19 cellular contexts compared by ENCODE assay signal in genomic region chrX:2679534-2680485, GRCh38. TPM values are rescaled to one million over a fixed set of nuclear protein-coding genes. Genes with fewer than 3 reads are reported as not detected.
DNase-seq lines count a peak whose midpoint lies in the region; ATAC-seq, FAIRE-seq and TF ChIP-seq lines count a peak whose summit lies in the region.
"Had no signal": no experiment of that assay in that cellular context is flagged by ENCODE, and none has a peak within 500 bp of the region (broad histone marks: within the 10 kb centered on the region; RNA-seq: fewer than 3 reads in every experiment).

No MANE protein-coding gene starts in this region.

- WGBS in smooth muscle cell (ENCODE audit: low lambda C conversion rate), result 30% methylated on average over 9 of the region's 9 CpGs

- no peak for ATAC-seq in HG02981 (IDR thresholded peaks at IDR 0.05; ENCODE audit: unreplicated experiment)
- ATAC-seq in stimulated activated naive CD8-positive, alpha-beta T cell treated with anti-CD3 and anti-CD28 coated beads, Interleukin-15, amount 100 ng/mL, for 72 hours, result no peak
- ATAC-seq: activated T-cell treated with anti-CD3 and anti-CD28 coated beads, Interleukin-2, amount 50 U/mL, for 72 hours had no signal

- H3K4me1 Mint-ChIP-seq in stimulated activated naive CD8-positive, alpha-beta T cell treated with anti-CD3 and anti-CD28 coated beads, Interleukin-15, amount 100 ng/mL, for 72 hours, result no peaks in the 10 kb centered on the region

- peaks cover 24% of the 10 kb centered on the region for H3F3A ChIP-seq in smooth muscle cell (ENCODE audit: low read depth)

- TF ChIP-seq CTCF in bronchial epithelial cell (IDR thresholded peaks at IDR 0.05; ENCODE audit: insufficient read depth, low read length, severe bottlenecking) (no peak), smooth muscle cell (IDR thresholded peaks at IDR 0.05; ENCODE audit: borderline replicate concordance, insufficient read depth, poor library complexity, severe bottlenecking) (no peak)

- no peak for FAIRE-seq in bronchial epithelial cell (lab: Jason Lieb, UNC)

- H3K27me3 ChIP-seq in MG63, result no peaks in the 10 kb centered on the region
- no peaks in the 10 kb centered on the region for H3K27me3 ChIP-seq in bronchial epithelial cell (ENCODE audit: control insufficient read depth, insufficient read depth, low read length)
- no peaks in the 10 kb centered on the region for H3K27me3 ChIP-seq in smooth muscle cell (ENCODE audit: low read depth)
- no peaks in the 10 kb centered on the region for H3K27me3 ChIP-seq in effector memory CD4-positive, alpha-beta T cell (replicated peaks; ENCODE audit: control insufficient read depth, insufficient read depth, low read length, poor library complexity, severe bottlenecking)
- H3K27me3 ChIP-seq: BLaER1, heart right ventricle, suprapubic skin had no signal

- H3K9me3 ChIP-seq in MG63, result peaks cover 5% of the 10 kb centered on the region; the same call in 1 of the 2 replicates
- no peaks in the 10 kb centered on the region for H3K9me3 ChIP-seq in smooth muscle cell (replicated peaks; ENCODE audit: low read depth)
- no peaks in the 10 kb centered on the region for H3K9me3 ChIP-seq in effector memory CD4-positive, alpha-beta T cell (ENCODE audit: control insufficient read depth, low read length)
- H3K9me3 ChIP-seq: BLaER1, heart right ventricle, SK-N-SH, suprapubic skin had no signal

- no peak overlapping the region for H3K27ac Mint-ChIP-seq in stimulated activated naive CD8-positive, alpha-beta T cell treated with anti-CD3 and anti-CD28 coated beads, Interleukin-15, amount 100 ng/mL, for 72 hours
- H3K27ac Mint-ChIP-seq: activated T-cell treated with anti-CD3 and anti-CD28 coated beads, Interleukin-2, amount 50 U/mL, for 72 hours; progenitor cell of endocrine pancreas had no signal

- no peak overlapping the region for H3K4me3 Mint-ChIP-seq in stimulated activated naive CD8-positive, alpha-beta T cell treated with anti-CD3 and anti-CD28 coated beads, Interleukin-15, amount 100 ng/mL, for 72 hours
- H3K4me3 Mint-ChIP-seq: activated T-cell treated with anti-CD3 and anti-CD28 coated beads, Interleukin-2, amount 50 U/mL, for 72 hours had no signal

- no peaks in the 10 kb centered on the region for H3K9me3 Mint-ChIP-seq in stimulated activated naive CD8-positive, alpha-beta T cell treated with anti-CD3 and anti-CD28 coated beads, Interleukin-15, amount 100 ng/mL, for 72 hours

- no peaks in the 10 kb centered on the region for H3K79me2 ChIP-seq in smooth muscle cell (ENCODE audit: low read depth)

- DNase-seq in MG63 (peak; percentile 47), bronchial epithelial cell (ENCODE audit: low read depth) (peak; percentile 38), kidney tubule cell (ENCODE audit: low spot score) (peak; percentile 12), smooth muscle cell (lab: John Stamatoyannopoulos, UW; ENCODE audit: unreplicated experiment) (no peak), NCI-H226 (no peak)
- no peak for DNase-seq in stimulated activated naive CD8-positive, alpha-beta T cell treated with anti-CD3 and anti-CD28 coated beads, Interleukin-15, amount 100 ng/mL, for 72 hours
- DNase-seq in effector memory CD4-positive, alpha-beta T cell, result no peak
- DNase-seq: activated CD4-positive, alpha-beta T cell treated with anti-CD3 and anti-CD28 coated beads, Interleukin-2, amount 50 U/mL, for 48 hours; activated T-cell treated with anti-CD3 and anti-CD28 coated beads, Interleukin-2, amount 50 U/mL, for 72 hours; DMS53; heart right ventricle; left cardiac atrium; NCI-H187 treated with DMSO at 0.1 percent for 48 hours; NCI-H510A; SK-N-SH had no signal

- H2AFZ ChIP-seq in smooth muscle cell (ENCODE audit: low read depth), result no peak overlapping the region

- peaks cover 7% of the 10 kb centered on the region for H3K4me1 ChIP-seq in smooth muscle cell (ENCODE audit: low read depth)
- no peaks in the 10 kb centered on the region for H3K4me1 ChIP-seq in effector memory CD4-positive, alpha-beta T cell (ENCODE audit: control insufficient read depth, insufficient read depth, low read length, poor library complexity, severe bottlenecking)
- H3K4me1 ChIP-seq: BLaER1 had no signal

- H3K4me2 ChIP-seq in smooth muscle cell, result peak overlapping the region; percentile 42
- H3K4me2 ChIP-seq: BLaER1, SK-N-SH had no signal

- H3K27me3 Mint-ChIP-seq in stimulated activated naive CD8-positive, alpha-beta T cell treated with anti-CD3 and anti-CD28 coated beads, Interleukin-15, amount 100 ng/mL, for 72 hours, result no peaks in the 10 kb centered on the region
- H3K27me3 Mint-ChIP-seq: progenitor cell of endocrine pancreas had no signal

- no peak overlapping the region for H3K4me3 ChIP-seq in MG63
- no peak overlapping the region for H3K4me3 ChIP-seq in bronchial epithelial cell (ENCODE audit: low read depth, low read length)
- H3K4me3 ChIP-seq in smooth muscle cell, result no peak overlapping the region
- H3K4me3 ChIP-seq in effector memory CD4-positive, alpha-beta T cell (ENCODE audit: insufficient read depth, low read depth, low read length, poor library complexity, severe bottlenecking), result no peak overlapping the region
- H3K4me3 ChIP-seq: BLaER1, heart right ventricle, suprapubic skin had no signal

- H3K36me3 ChIP-seq in MG63 (no peaks in the 10 kb centered on the region), bronchial epithelial cell (ENCODE audit: control insufficient read depth, insufficient read depth, low read length) (no peaks in the 10 kb centered on the region), smooth muscle cell (ENCODE audit: low read depth) (no peaks in the 10 kb centered on the region)
- no peaks in the 10 kb centered on the region for H3K36me3 ChIP-seq in effector memory CD4-positive, alpha-beta T cell (ENCODE audit: control insufficient read depth, insufficient read depth, low read length)
- H3K36me3 ChIP-seq: BLaER1, heart right ventricle, suprapubic skin had no signal

- H3K27ac ChIP-seq in smooth muscle cell (ENCODE audit: low read depth), result peak overlapping the region; percentile 70
- no peak overlapping the region for H3K27ac ChIP-seq in effector memory CD4-positive, alpha-beta T cell (ENCODE audit: insufficient read depth, low read length, poor library complexity, severe bottlenecking)
- H3K27ac ChIP-seq: BLaER1, heart right ventricle, suprapubic skin had no signal

- H3K9ac ChIP-seq in smooth muscle cell (ENCODE audit: low read depth), result no peak overlapping the region
- H3K9ac ChIP-seq: BLaER1, SK-N-SH had no signal

- H4K20me1 ChIP-seq in smooth muscle cell (ENCODE audit: low read depth), result no peaks in the 10 kb centered on the region
- H4K20me1 ChIP-seq: BLaER1 had no signal

RNA-seq across cellular contexts. Expression of gene CD99, which starts 11.3 kb away (rescaled TPM):
- 582 and 695 TPM in 2 replicates for total RNA-seq in MG63 (2014; rRNA removed; shearing (Covaris generic); ENCODE audit: low replicate concordance)
- total RNA-seq in bronchial epithelial cell, result 51.2 and 57.9 TPM in 2 replicates
- total RNA-seq in smooth muscle cell, result 647 and 726 TPM in 2 replicates
- polyA plus RNA-seq in smooth muscle cell, result 1,194 and 1,373 TPM in 2 replicates

Comparison
In these comparisons a context has a peak if more than half of its experiments do, and no peak if none do; other contexts are left out.
1. DNase-seq: peak in MG63 (single experiment), bronchial epithelial cell (single experiment) and kidney tubule cell (single experiment); none in smooth muscle cell (single experiment), stimulated activated naive CD8-positive, alpha-beta T cell treated with anti-CD3 and anti-CD28 coated beads, Interleukin-15, amount 100 ng/mL, for 72 hours (0 of 2), effector memory CD4-positive, alpha-beta T cell (0 of 3) and NCI-H226 (single experiment).